ENCODE assay signal across 1 cellular context in the genomic region with DNA sequence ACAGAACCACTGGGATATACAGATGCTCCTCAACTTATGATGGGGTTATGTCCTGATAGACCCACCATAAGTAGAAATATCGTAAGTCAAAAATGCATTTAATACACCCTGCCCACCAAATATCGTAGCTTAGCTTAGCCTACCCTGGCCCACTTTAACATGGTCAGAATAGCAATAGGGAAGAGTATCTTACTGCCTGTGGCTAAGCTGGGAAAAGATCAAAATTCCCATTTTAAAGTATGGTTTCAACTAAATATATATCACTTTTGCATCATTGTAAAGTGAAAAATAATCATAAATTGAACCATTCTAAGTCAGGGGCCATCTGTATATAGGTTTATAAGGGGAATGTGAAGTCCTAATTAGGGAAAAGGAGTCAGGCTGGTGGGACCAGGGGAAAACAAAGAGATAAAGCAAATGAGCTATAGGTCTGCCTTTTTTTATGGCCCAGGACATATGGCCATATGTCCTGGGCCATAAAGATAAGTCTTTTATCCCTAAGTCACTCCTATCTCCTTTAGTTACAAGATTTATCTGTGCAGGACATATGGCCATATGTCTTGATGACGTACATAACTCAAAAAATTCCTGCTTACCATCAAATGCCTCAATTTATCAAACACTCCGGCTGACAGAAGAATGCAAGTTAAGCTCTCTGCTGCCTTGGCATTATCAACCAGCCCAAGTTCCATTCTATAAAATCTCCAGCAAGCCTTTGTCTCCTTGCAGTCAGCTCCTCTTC.
TF ChIP-seq lines count a peak whose summit lies in the region.

No MANE protein-coding gene starts in this region.

TF ChIP-seq in K562, 482 proteins besides CTCF, POLR2A, EP300 and RAD21 (continued from another document and continues in another):
- TF ChIP-seq, protein P1, sequence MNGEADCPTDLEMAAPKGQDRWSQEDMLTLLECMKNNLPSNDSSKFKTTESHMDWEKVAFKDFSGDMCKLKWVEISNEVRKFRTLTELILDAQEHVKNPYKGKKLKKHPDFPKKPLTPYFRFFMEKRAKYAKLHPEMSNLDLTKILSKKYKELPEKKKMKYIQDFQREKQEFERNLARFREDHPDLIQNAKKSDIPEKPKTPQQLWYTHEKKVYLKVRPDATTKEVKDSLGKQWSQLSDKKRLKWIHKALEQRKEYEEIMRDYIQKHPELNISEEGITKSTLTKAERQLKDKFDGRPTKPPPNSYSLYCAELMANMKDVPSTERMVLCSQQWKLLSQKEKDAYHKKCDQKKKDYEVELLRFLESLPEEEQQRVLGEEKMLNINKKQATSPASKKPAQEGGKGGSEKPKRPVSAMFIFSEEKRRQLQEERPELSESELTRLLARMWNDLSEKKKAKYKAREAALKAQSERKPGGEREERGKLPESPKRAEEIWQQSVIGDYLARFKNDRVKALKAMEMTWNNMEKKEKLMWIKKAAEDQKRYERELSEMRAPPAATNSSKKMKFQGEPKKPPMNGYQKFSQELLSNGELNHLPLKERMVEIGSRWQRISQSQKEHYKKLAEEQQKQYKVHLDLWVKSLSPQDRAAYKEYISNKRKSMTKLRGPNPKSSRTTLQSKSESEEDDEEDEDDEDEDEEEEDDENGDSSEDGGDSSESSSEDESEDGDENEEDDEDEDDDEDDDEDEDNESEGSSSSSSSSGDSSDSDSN (IDR thresholded peaks at IDR 0.05; ENCODE audit: borderline replicate concordance in 1 of 2, low read depth in 2 of 2, low read length in 2 of 2): no peak
- TF ChIP-seq ZNF41 (CRISPR knock-in tag; conservative IDR thresholded peaks at IDR 0.05) (peak; percentile 69; the same call in 1 of the 2 replicates), CBX5 (IDR thresholded peaks at IDR 0.05; ENCODE audit: borderline replicate concordance, low read depth) (no peak), BACH1 (tag; IDR thresholded peaks at IDR 0.05) (peak; percentile 64; the same call in 1 of the 2 replicates), FIP1L1 (IDR thresholded peaks at IDR 0.05; ENCODE audit: low read depth, low read length, poor library complexity, severe bottlenecking) (no peak), ZC3H4 (CRISPR knock-in tag; IDR thresholded peaks at IDR 0.05; ENCODE audit: borderline replicate concordance) (no peak), ZKSCAN3 (CRISPR knock-in tag; IDR thresholded peaks at IDR 0.05) (no peak), POLR3G (IDR thresholded peaks at IDR 0.05; ENCODE audit: extremely low read depth, insufficient read length, insufficient replicate concordance) (no peak), LARP7 (IDR thresholded peaks at IDR 0.05) (no peak), WHSC1 (IDR thresholded peaks at IDR 0.05; ENCODE audit: low read length) (no peak), CBFB (CRISPR knock-in tag; IDR thresholded peaks at IDR 0.05) (no peak), MAFF (IDR thresholded peaks at IDR 0.05; ENCODE audit: low read length) (peak; percentile 50; the same call in 1 of the 2 replicates)
- TF ChIP-seq, protein P2, sequence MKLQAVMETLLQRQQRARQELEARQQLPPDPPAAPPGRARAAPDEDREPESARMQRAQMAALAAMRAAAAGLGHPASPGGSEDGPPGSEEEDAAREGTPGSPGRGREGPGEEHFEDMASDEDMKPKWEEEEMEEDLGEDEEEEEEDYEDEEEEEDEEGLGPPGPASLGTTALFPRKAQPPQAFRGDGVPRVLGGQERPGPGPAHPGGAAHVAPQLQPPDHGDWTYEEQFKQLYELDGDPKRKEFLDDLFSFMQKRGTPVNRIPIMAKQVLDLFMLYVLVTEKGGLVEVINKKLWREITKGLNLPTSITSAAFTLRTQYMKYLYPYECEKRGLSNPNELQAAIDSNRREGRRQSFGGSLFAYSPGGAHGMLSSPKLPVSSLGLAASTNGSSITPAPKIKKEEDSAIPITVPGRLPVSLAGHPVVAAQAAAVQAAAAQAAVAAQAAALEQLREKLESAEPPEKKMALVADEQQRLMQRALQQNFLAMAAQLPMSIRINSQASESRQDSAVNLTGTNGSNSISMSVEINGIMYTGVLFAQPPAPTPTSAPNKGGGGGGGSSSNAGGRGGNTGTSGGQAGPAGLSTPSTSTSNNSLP (IDR thresholded peaks at IDR 0.05; ENCODE audit: borderline replicate concordance, low read depth, low read length): peak; percentile 98
- TF ChIP-seq, protein P3, sequence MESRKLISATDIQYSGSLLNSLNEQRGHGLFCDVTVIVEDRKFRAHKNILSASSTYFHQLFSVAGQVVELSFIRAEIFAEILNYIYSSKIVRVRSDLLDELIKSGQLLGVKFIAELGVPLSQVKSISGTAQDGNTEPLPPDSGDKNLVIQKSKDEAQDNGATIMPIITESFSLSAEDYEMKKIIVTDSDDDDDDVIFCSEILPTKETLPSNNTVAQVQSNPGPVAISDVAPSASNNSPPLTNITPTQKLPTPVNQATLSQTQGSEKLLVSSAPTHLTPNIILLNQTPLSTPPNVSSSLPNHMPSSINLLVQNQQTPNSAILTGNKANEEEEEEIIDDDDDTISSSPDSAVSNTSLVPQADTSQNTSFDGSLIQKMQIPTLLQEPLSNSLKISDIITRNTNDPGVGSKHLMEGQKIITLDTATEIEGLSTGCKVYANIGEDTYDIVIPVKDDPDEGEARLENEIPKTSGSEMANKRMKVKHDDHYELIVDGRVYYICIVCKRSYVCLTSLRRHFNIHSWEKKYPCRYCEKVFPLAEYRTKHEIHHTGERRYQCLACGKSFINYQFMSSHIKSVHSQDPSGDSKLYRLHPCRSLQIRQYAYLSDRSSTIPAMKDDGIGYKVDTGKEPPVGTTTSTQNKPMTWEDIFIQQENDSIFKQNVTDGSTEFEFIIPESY (CRISPR knock-in tag; IDR thresholded peaks at IDR 0.05): no peak
- TF ChIP-seq, protein P4, sequence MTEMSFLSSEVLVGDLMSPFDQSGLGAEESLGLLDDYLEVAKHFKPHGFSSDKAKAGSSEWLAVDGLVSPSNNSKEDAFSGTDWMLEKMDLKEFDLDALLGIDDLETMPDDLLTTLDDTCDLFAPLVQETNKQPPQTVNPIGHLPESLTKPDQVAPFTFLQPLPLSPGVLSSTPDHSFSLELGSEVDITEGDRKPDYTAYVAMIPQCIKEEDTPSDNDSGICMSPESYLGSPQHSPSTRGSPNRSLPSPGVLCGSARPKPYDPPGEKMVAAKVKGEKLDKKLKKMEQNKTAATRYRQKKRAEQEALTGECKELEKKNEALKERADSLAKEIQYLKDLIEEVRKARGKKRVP (CRISPR knock-in tag; IDR thresholded peaks at IDR 0.05): peak; percentile 82
- TF ChIP-seq, protein P5, sequence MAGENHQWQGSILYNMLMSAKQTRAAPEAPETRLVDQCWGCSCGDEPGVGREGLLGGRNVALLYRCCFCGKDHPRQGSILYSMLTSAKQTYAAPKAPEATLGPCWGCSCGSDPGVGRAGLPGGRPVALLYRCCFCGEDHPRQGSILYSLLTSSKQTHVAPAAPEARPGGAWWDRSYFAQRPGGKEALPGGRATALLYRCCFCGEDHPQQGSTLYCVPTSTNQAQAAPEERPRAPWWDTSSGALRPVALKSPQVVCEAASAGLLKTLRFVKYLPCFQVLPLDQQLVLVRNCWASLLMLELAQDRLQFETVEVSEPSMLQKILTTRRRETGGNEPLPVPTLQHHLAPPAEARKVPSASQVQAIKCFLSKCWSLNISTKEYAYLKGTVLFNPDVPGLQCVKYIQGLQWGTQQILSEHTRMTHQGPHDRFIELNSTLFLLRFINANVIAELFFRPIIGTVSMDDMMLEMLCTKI (IDR thresholded peaks at IDR 0.05; ENCODE audit: partially characterized antibody): no peak
- TF ChIP-seq, protein P6, sequence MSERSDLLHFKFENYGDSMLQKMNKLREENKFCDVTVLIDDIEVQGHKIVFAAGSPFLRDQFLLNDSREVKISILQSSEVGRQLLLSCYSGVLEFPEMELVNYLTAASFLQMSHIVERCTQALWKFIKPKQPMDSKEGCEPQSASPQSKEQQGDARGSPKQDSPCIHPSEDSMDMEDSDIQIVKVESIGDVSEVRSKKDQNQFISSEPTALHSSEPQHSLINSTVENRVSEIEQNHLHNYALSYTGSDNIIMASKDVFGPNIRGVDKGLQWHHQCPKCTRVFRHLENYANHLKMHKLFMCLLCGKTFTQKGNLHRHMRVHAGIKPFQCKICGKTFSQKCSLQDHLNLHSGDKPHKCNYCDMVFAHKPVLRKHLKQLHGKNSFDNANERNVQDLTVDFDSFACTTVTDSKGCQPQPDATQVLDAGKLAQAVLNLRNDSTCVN (CRISPR knock-in tag; IDR thresholded peaks at IDR 0.05): peak; percentile 12; the same call in 1 of the 2 replicates
- TF ChIP-seq, protein P7, sequence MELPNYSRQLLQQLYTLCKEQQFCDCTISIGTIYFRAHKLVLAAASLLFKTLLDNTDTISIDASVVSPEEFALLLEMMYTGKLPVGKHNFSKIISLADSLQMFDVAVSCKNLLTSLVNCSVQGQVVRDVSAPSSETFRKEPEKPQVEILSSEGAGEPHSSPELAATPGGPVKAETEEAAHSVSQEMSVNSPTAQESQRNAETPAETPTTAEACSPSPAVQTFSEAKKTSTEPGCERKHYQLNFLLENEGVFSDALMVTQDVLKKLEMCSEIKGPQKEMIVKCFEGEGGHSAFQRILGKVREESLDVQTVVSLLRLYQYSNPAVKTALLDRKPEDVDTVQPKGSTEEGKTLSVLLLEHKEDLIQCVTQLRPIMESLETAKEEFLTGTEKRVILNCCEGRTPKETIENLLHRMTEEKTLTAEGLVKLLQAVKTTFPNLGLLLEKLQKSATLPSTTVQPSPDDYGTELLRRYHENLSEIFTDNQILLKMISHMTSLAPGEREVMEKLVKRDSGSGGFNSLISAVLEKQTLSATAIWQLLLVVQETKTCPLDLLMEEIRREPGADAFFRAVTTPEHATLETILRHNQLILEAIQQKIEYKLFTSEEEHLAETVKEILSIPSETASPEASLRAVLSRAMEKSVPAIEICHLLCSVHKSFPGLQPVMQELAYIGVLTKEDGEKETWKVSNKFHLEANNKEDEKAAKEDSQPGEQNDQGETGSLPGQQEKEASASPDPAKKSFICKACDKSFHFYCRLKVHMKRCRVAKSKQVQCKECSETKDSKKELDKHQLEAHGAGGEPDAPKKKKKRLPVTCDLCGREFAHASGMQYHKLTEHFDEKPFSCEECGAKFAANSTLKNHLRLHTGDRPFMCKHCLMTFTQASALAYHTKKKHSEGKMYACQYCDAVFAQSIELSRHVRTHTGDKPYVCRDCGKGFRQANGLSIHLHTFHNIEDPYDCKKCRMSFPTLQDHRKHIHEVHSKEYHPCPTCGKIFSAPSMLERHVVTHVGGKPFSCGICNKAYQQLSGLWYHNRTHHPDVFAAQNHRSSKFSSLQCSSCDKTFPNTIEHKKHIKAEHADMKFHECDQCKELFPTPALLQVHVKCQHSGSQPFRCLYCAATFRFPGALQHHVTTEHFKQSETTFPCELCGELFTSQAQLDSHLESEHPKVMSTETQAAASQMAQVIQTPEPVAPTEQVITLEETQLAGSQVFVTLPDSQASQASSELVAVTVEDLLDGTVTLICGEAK (IDR thresholded peaks at IDR 0.05): 0 out of 2 replicates have a peak, but pooled peaks have one; percentile 34
- TF ChIP-seq, protein P7 (CRISPR knock-in tag; IDR thresholded peaks at IDR 0.05): no peak
- TF ChIP-seq, protein P8, sequence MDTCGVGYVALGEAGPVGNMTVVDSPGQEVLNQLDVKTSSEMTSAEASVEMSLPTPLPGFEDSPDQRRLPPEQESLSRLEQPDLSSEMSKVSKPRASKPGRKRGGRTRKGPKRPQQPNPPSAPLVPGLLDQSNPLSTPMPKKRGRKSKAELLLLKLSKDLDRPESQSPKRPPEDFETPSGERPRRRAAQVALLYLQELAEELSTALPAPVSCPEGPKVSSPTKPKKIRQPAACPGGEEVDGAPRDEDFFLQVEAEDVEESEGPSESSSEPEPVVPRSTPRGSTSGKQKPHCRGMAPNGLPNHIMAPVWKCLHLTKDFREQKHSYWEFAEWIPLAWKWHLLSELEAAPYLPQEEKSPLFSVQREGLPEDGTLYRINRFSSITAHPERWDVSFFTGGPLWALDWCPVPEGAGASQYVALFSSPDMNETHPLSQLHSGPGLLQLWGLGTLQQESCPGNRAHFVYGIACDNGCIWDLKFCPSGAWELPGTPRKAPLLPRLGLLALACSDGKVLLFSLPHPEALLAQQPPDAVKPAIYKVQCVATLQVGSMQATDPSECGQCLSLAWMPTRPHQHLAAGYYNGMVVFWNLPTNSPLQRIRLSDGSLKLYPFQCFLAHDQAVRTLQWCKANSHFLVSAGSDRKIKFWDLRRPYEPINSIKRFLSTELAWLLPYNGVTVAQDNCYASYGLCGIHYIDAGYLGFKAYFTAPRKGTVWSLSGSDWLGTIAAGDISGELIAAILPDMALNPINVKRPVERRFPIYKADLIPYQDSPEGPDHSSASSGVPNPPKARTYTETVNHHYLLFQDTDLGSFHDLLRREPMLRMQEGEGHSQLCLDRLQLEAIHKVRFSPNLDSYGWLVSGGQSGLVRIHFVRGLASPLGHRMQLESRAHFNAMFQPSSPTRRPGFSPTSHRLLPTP (IDR thresholded peaks at IDR 0.05; ENCODE audit: borderline replicate concordance, extremely low read depth, insufficient read length): no peak
- TF ChIP-seq, protein P9, sequence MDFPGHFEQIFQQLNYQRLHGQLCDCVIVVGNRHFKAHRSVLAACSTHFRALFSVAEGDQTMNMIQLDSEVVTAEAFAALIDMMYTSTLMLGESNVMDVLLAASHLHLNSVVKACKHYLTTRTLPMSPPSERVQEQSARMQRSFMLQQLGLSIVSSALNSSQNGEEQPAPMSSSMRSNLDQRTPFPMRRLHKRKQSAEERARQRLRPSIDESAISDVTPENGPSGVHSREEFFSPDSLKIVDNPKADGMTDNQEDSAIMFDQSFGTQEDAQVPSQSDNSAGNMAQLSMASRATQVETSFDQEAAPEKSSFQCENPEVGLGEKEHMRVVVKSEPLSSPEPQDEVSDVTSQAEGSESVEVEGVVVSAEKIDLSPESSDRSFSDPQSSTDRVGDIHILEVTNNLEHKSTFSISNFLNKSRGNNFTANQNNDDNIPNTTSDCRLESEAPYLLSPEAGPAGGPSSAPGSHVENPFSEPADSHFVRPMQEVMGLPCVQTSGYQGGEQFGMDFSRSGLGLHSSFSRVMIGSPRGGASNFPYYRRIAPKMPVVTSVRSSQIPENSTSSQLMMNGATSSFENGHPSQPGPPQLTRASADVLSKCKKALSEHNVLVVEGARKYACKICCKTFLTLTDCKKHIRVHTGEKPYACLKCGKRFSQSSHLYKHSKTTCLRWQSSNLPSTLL (IDR thresholded peaks at IDR 0.05): no peak
